Comparison of ENCODE assay signal across 1 cellular context in the genomic region with DNA sequence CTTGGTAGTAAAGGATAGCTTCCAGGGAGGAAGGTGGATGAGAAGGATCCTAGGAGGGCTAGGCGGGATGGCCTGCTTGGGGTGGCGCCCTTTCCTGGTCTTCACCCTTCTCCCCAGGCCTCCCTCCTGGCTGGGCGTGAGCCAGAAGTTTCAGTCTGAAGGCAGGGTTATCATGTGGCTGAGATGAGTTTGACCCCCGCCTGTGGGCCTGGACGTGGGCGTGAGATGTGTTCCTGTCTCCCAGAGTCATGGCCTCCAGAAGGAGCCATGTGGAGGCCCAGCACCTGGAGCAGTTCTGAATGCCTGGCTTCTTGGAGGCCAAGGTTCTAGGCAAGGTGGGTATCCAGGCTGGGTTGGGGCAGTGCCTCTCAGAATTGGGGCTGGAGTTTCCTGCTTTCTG. TPM values are rescaled to one million over a fixed set of nuclear protein-coding genes. Genes with fewer than 3 reads are reported as not detected.
"Had no signal": no experiment of that assay in that cellular context is flagged by ENCODE, and none has a peak within 500 bp of the region (broad histone marks: within the 10 kb centered on the region; RNA-seq: fewer than 3 reads in every experiment).

No MANE protein-coding gene starts in this region.

RNA-seq across cellular contexts. Expression of a gene that starts 54.5 kb away (rescaled TPM):
- total RNA-seq: RPMI7951 had no signal
